25 cellular contexts compared by ENCODE assay signal in genomic region chr12:38954119-38954746, GRCh38. TPM values are rescaled to one million over a fixed set of nuclear protein-coding genes. Genes with fewer than 3 reads are reported as not detected.
"Had no signal": no experiment of that assay in that cellular context is flagged by ENCODE, and none has a peak within 500 bp of the region (broad histone marks: within the 10 kb centered on the region; RNA-seq: fewer than 3 reads in every experiment).

No MANE protein-coding gene starts in this region.

- H3K27me3 ChIP-seq: ascending aorta, body of pancreas had no signal

- H3K4me3 Mint-ChIP-seq: activated CD4-positive, alpha-beta T cell treated with anti-CD3 and anti-CD28 coated beads, Interleukin-2, amount 10 ng/mL, durations not matched to agents 24 days and 14 days; activated CD8-positive, alpha-beta T cell treated with anti-CD3 and anti-CD28 coated beads for 36 hours; activated naive CD4-positive, alpha-beta T cell treated with anti-CD3 and anti-CD28 coated beads, Interleukin-2, amount 50 U/mL, for 24 hours; activated naive CD8-positive, alpha-beta T cell treated with anti-CD3 and anti-CD28 coated beads, Interleukin-2, amount 10 ng/mL, durations not matched to agents 7 days and 5 days had no signal

- H3K36me3 Mint-ChIP-seq: activated naive CD4-positive, alpha-beta T cell treated with anti-CD3 and anti-CD28 coated beads, Interleukin-2, amount 50 U/mL, for 24 hours; activated naive CD8-positive, alpha-beta T cell treated with anti-CD3 and anti-CD28 coated beads, Interleukin-2, amount 10 ng/mL, durations not matched to agents 7 days and 5 days had no signal

- H3K9me3 Mint-ChIP-seq: activated CD4-positive, alpha-beta T cell treated with anti-CD3 and anti-CD28 coated beads, Interleukin-2, amount 10 ng/mL, durations not matched to agents 24 days and 14 days; activated naive CD4-positive, alpha-beta T cell treated with anti-CD3 and anti-CD28 coated beads, Interleukin-2, amount 50 U/mL, for 24 hours; activated T-helper 2 cell treated with anti-CD3 and anti-CD28 coated beads, Interferon-gamma antibody, Interleukin-2, Interleukin-4, amounts not matched to agents 10 μg/mL and 5 μg/mL and 100 μg/mL, durations not matched to agents 14 hours and 24 hours and 36 hours had no signal

- H3K27ac ChIP-seq: ascending aorta, body of pancreas, PC-9 had no signal

- H3K4me1 ChIP-seq: ascending aorta, body of pancreas had no signal

- H3K27me3 Mint-ChIP-seq: activated CD4-positive, alpha-beta T cell treated with anti-CD3 and anti-CD28 coated beads, Interleukin-2, amount 10 ng/mL, durations not matched to agents 24 days and 14 days; activated CD8-positive, alpha-beta T cell treated with anti-CD3 and anti-CD28 coated beads for 36 hours; activated naive CD4-positive, alpha-beta T cell treated with anti-CD3 and anti-CD28 coated beads, Interleukin-2, amount 50 U/mL, for 24 hours; activated naive CD8-positive, alpha-beta T cell treated with anti-CD3 and anti-CD28 coated beads, Interleukin-2, amount 10 ng/mL, durations not matched to agents 7 days and 5 days had no signal

- H3K4me2 ChIP-seq: PC-9 had no signal

- H2AFZ ChIP-seq: PC-9 had no signal

- H3K9me3 ChIP-seq: ascending aorta had no signal

- H3K4me1 Mint-ChIP-seq: activated CD4-positive, alpha-beta T cell treated with anti-CD3 and anti-CD28 coated beads, Interleukin-2, amount 10 ng/mL, durations not matched to agents 24 days and 14 days; activated naive CD4-positive, alpha-beta T cell treated with anti-CD3 and anti-CD28 coated beads, Interleukin-2, amount 50 U/mL, for 24 hours; activated naive CD8-positive, alpha-beta T cell treated with anti-CD3 and anti-CD28 coated beads, Interleukin-2, amount 10 ng/mL, durations not matched to agents 7 days and 5 days had no signal

- DNase-seq: activated CD4-positive, alpha-beta T cell treated with anti-CD3 and anti-CD28 coated beads, Interleukin-2, amount 10 ng/mL, durations not matched to agents 24 days and 14 days; activated CD4-positive, alpha-beta T cell treated with anti-CD3 and anti-CD28 coated beads, Interleukin-2, amount 50 U/mL, for 4 hours; activated CD8-positive, alpha-beta T cell treated with anti-CD3 and anti-CD28 coated beads for 36 hours; activated gamma-delta T cell; activated naive CD4-positive, alpha-beta T cell treated with Interleukin-2 at 50 U/mL for 16 hours; activated naive CD8-positive, alpha-beta T cell treated with anti-CD3 and anti-CD28 coated beads, Interleukin-2, amount 10 ng/mL, durations not matched to agents 7 days and 5 days; activated T-cell treated with anti-CD3 and anti-CD28 coated beads, Interleukin-2, amount 50 U/mL, for 1 hour; amygdala; body of pancreas; caudate nucleus; NCI-H1105; NCI-H1417 treated with DMSO at 0.1 percent for 48 hours; NCI-H187 treated with DMSO at 0.1 percent for 48 hours; NCI-H2081; NCI-H2171 treated with DMSO at 0.1 percent for 48 hours; NCI-H2227 treated with DMSO at 0.1 percent for 48 hours; NCI-H69; PC-9; Right ventricle myocardium superior had no signal

- H3K4me3 ChIP-seq: ascending aorta, body of pancreas, PC-9 had no signal

- H3K27ac Mint-ChIP-seq: activated CD4-positive, alpha-beta T cell treated with anti-CD3 and anti-CD28 coated beads, Interleukin-2, amount 10 ng/mL, durations not matched to agents 24 days and 14 days; activated CD8-positive, alpha-beta T cell treated with anti-CD3 and anti-CD28 coated beads for 36 hours; activated naive CD4-positive, alpha-beta T cell treated with anti-CD3 and anti-CD28 coated beads, Interleukin-2, amount 50 U/mL, for 24 hours; activated naive CD8-positive, alpha-beta T cell treated with anti-CD3 and anti-CD28 coated beads, Interleukin-2, amount 10 ng/mL, durations not matched to agents 7 days and 5 days; activated T-helper 2 cell treated with anti-CD3 and anti-CD28 coated beads, Interferon-gamma antibody, Interleukin-2, Interleukin-4, amounts not matched to agents 10 μg/mL and 5 μg/mL and 100 μg/mL, durations not matched to agents 14 hours and 24 hours and 36 hours had no signal

- H3K36me3 ChIP-seq: ascending aorta had no signal

- FAIRE-seq: bronchial epithelial cell, TTC549 had no signal

RNA-seq across cellular contexts. Expression of gene CPNE8, which starts 48.8 kb away (rescaled TPM):
- total RNA-seq: OCI-LY7 had no signal
